1 cellular context compared by ENCODE assay signal in the genomic region with DNA sequence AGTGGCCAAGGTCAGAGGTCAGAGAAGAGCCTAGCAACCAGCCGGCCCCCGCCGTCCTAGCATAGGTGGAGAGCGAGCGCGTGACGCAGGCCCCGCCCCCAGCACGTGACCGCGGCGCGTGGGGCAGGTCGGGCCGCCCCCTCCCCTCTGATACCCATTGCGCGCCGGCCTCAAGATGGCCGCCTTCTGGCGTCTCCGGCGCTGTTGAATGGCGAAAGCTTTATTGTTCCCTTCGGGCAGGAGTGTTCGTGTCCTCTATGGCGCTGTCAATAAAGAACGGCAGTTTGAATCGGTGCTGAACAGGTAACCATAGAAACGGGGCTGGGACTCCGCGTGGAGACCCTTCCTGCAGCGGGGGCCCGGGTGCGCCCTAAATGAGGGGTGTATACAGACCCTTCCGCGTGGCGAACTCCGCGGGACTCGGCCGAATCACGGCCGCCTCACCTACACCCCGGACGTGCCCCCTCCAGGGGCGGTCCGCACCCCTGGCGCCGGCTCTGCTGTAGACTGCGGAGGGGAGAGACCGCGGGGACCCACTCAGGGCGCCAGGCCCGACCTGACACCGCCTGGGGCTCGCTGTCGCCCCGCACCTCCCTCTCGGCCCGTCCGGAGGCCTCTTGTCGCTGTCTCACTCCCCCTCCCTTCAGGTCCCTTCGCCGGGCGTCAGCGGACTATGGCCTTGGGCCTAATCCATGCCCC.
TF ChIP-seq lines count a peak whose summit lies in the region.

A gene with protein sequence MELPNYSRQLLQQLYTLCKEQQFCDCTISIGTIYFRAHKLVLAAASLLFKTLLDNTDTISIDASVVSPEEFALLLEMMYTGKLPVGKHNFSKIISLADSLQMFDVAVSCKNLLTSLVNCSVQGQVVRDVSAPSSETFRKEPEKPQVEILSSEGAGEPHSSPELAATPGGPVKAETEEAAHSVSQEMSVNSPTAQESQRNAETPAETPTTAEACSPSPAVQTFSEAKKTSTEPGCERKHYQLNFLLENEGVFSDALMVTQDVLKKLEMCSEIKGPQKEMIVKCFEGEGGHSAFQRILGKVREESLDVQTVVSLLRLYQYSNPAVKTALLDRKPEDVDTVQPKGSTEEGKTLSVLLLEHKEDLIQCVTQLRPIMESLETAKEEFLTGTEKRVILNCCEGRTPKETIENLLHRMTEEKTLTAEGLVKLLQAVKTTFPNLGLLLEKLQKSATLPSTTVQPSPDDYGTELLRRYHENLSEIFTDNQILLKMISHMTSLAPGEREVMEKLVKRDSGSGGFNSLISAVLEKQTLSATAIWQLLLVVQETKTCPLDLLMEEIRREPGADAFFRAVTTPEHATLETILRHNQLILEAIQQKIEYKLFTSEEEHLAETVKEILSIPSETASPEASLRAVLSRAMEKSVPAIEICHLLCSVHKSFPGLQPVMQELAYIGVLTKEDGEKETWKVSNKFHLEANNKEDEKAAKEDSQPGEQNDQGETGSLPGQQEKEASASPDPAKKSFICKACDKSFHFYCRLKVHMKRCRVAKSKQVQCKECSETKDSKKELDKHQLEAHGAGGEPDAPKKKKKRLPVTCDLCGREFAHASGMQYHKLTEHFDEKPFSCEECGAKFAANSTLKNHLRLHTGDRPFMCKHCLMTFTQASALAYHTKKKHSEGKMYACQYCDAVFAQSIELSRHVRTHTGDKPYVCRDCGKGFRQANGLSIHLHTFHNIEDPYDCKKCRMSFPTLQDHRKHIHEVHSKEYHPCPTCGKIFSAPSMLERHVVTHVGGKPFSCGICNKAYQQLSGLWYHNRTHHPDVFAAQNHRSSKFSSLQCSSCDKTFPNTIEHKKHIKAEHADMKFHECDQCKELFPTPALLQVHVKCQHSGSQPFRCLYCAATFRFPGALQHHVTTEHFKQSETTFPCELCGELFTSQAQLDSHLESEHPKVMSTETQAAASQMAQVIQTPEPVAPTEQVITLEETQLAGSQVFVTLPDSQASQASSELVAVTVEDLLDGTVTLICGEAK (plus strand): TSS at position 150 of the 699 bp plus-strand sequence. CDS start 38,098 bp downstream, outside the sequence.

TF ChIP-seq in GM23338, 12 proteins besides CTCF, POLR2A, EP300 and RAD21:
- TF ChIP-seq EZH2 (IDR thresholded peaks at IDR 0.05; ENCODE audit: low read depth, unreplicated experiment) (no peak), JUNB (IDR thresholded peaks at IDR 0.05; ENCODE audit: unreplicated experiment) (no peak), NANOG (IDR thresholded peaks at IDR 0.05; ENCODE audit: borderline replicate concordance) (no peak), EZH2phosphoT487 (IDR thresholded peaks at IDR 0.05; ENCODE audit: unreplicated experiment) (no peak), ZNF331 (CRISPR knock-in tag; IDR thresholded peaks at IDR 0.05; ENCODE audit: low read depth) (no peak), CREB1 (CRISPR knock-in tag; IDR thresholded peaks at IDR 0.05; ENCODE audit: low read depth) (peak; percentile 90), ZNF114 (CRISPR knock-in tag; IDR thresholded peaks at IDR 0.05) (no peak; the same call in 1 of the 2 replicates), STAT1 (IDR thresholded peaks at IDR 0.05; ENCODE audit: unreplicated experiment) (no peak), POLR2AphosphoS5 (IDR thresholded peaks at IDR 0.05; ENCODE audit: low read depth) (peak; percentile 23; the same call in 1 of the 2 replicates)
- TF ChIP-seq, protein P1, sequence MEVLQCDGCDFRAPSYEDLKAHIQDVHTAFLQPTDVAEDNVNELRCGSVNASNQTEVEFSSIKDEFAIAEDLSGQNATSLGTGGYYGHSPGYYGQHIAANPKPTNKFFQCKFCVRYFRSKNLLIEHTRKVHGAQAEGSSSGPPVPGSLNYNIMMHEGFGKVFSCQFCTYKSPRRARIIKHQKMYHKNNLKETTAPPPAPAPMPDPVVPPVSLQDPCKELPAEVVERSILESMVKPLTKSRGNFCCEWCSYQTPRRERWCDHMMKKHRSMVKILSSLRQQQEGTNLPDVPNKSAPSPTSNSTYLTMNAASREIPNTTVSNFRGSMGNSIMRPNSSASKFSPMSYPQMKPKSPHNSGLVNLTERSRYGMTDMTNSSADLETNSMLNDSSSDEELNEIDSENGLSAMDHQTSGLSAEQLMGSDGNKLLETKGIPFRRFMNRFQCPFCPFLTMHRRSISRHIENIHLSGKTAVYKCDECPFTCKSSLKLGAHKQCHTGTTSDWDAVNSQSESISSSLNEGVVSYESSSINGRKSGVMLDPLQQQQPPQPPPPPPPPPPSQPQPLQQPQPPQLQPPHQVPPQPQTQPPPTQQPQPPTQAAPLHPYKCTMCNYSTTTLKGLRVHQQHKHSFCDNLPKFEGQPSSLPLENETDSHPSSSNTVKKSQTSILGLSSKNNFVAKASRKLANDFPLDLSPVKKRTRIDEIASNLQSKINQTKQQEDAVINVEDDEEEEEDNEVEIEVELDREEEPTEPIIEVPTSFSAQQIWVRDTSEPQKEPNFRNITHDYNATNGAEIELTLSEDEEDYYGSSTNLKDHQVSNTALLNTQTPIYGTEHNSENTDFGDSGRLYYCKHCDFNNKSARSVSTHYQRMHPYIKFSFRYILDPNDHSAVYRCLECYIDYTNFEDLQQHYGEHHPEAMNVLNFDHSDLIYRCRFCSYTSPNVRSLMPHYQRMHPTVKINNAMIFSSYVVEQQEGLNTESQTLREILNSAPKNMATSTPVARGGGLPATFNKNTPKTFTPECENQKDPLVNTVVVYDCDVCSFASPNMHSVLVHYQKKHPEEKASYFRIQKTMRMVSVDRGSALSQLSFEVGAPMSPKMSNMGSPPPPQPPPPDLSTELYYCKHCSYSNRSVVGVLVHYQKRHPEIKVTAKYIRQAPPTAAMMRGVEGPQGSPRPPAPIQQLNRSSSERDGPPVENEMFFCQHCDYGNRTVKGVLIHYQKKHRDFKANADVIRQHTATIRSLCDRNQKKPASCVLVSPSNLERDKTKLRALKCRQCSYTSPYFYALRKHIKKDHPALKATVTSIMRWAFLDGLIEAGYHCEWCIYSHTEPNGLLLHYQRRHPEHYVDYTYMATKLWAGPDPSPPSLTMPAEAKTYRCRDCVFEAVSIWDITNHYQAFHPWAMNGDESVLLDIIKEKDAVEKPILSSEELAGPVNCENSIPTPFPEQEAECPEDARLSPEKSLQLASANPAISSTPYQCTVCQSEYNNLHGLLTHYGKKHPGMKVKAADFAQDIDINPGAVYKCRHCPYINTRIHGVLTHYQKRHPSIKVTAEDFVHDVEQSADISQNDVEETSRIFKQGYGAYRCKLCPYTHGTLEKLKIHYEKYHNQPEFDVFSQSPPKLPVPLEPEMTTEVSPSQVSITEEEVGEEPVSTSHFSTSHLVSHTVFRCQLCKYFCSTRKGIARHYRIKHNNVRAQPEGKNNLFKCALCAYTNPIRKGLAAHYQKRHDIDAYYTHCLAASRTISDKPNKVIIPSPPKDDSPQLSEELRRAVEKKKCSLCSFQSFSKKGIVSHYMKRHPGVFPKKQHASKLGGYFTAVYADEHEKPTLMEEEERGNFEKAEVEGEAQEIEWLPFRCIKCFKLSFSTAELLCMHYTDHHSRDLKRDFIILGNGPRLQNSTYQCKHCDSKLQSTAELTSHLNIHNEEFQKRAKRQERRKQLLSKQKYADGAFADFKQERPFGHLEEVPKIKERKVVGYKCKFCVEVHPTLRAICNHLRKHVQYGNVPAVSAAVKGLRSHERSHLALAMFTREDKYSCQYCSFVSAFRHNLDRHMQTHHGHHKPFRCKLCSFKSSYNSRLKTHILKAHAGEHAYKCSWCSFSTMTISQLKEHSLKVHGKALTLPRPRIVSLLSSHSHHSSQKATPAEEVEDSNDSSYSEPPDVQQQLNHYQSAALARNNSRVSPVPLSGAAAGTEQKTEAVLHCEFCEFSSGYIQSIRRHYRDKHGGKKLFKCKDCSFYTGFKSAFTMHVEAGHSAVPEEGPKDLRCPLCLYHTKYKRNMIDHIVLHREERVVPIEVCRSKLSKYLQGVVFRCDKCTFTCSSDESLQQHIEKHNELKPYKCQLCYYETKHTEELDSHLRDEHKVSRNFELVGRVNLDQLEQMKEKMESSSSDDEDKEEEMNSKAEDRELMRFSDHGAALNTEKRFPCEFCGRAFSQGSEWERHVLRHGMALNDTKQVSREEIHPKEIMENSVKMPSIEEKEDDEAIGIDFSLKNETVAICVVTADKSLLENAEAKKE (CRISPR knock-in tag; IDR thresholded peaks at IDR 0.05) = no peak
- TF ChIP-seq, protein P2, sequence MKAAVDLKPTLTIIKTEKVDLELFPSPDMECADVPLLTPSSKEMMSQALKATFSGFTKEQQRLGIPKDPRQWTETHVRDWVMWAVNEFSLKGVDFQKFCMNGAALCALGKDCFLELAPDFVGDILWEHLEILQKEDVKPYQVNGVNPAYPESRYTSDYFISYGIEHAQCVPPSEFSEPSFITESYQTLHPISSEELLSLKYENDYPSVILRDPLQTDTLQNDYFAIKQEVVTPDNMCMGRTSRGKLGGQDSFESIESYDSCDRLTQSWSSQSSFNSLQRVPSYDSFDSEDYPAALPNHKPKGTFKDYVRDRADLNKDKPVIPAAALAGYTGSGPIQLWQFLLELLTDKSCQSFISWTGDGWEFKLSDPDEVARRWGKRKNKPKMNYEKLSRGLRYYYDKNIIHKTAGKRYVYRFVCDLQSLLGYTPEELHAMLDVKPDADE (IDR thresholded peaks at IDR 0.05) = peak; percentile 84
- TF ChIP-seq, protein P3, sequence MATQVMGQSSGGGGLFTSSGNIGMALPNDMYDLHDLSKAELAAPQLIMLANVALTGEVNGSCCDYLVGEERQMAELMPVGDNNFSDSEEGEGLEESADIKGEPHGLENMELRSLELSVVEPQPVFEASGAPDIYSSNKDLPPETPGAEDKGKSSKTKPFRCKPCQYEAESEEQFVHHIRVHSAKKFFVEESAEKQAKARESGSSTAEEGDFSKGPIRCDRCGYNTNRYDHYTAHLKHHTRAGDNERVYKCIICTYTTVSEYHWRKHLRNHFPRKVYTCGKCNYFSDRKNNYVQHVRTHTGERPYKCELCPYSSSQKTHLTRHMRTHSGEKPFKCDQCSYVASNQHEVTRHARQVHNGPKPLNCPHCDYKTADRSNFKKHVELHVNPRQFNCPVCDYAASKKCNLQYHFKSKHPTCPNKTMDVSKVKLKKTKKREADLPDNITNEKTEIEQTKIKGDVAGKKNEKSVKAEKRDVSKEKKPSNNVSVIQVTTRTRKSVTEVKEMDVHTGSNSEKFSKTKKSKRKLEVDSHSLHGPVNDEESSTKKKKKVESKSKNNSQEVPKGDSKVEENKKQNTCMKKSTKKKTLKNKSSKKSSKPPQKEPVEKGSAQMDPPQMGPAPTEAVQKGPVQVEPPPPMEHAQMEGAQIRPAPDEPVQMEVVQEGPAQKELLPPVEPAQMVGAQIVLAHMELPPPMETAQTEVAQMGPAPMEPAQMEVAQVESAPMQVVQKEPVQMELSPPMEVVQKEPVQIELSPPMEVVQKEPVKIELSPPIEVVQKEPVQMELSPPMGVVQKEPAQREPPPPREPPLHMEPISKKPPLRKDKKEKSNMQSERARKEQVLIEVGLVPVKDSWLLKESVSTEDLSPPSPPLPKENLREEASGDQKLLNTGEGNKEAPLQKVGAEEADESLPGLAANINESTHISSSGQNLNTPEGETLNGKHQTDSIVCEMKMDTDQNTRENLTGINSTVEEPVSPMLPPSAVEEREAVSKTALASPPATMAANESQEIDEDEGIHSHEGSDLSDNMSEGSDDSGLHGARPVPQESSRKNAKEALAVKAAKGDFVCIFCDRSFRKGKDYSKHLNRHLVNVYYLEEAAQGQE (IDR thresholded peaks at IDR 0.05; ENCODE audit: unreplicated experiment) = no peak
